ENCODE assay signal across 21 cellular contexts in the genomic region with DNA sequence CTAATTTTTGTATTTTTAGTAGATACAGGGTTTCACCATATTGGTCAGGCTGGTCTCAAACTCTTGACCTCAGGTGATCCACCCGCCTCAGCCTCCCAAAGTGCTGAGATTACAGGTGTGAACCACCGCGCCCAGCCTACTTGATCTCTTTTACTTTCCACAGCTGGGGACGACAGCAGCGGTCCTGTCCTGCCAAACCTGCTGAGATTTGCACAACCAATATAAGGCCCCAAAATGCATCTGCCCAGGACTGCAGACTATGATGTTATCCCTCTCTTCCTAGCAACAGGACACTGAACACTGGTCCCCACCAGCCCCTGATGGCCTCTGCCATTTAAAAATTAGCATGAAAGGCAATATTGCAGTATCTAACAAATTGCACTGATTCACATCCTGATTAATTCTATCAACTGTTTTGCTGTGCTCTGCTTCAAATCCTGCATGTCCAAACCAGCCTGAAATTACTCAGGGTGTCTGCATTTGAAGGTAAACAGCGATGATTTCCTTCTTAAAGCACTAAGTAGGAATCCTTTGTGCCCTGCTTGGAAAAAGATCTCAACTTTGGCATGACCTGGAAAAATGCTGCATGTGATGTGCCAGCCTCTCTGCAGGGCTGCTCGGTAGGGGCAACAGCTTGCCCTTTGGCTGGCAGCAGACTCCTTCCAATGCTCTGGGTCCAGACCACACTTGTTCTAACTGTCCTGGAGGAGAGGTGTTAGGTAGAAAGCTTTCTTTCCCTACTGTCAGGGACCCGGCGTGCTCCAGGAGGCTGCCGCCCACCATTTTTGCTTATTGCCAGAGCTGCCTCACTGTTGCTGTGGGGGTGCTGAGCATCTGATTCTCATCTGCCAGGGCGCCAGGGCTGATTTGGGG. TPM values are rescaled to one million over a fixed set of nuclear protein-coding genes. Genes with fewer than 3 reads are reported as not detected.
"Had no signal": no experiment of that assay in that cellular context is flagged by ENCODE, and none has a peak within 500 bp of the region (broad histone marks: within the 10 kb centered on the region; RNA-seq: fewer than 3 reads in every experiment).

No MANE protein-coding gene starts in this region.

- H3K4me1 Mint-ChIP-seq: endodermal cell; naive thymus-derived CD4-positive, alpha-beta T cell had no signal

- H3K36me3 Mint-ChIP-seq: naive thymus-derived CD4-positive, alpha-beta T cell had no signal

- H3K36me3 ChIP-seq: neutrophil, stomach had no signal

- H3K9me3 Mint-ChIP-seq: endodermal cell; naive thymus-derived CD4-positive, alpha-beta T cell; nephron progenitor cell had no signal

- H3K4me1 ChIP-seq: psoas muscle, stomach had no signal

- H3K4me3 Mint-ChIP-seq: endodermal cell; naive thymus-derived CD4-positive, alpha-beta T cell; nephron progenitor cell had no signal

- H3K27me3 ChIP-seq: neutrophil, stomach had no signal

- H3K27ac Mint-ChIP-seq: endodermal cell; naive thymus-derived CD4-positive, alpha-beta T cell; nephron progenitor cell had no signal

- H3K4me3 ChIP-seq: psoas muscle, stomach had no signal

- ATAC-seq: naive thymus-derived CD4-positive, alpha-beta T cell; psoas muscle; sciatic nerve had no signal

- FAIRE-seq: colon, endothelial cell of umbilical vein had no signal

- DNase-seq: cerebellar nuclear complex; dermis blood vessel endothelial cell; effector CD4-positive, alpha-beta T cell; endodermal cell; foreskin melanocyte; hippocampal formation; kidney glomerular epithelial cell; naive thymus-derived CD4-positive, alpha-beta T cell; nephron progenitor cell; psoas muscle; retina; stimulated activated CD4-positive, alpha-beta T cell treated with anti-CD3 and anti-CD28 coated beads, Interleukin-2, amount 100 ng/mL, for 24 hours; stimulated activated CD4-positive, alpha-beta T cell treated with anti-CD3 and anti-CD28 coated beads, Interleukin-4, amount 100 ng/mL, for 4 hours; stimulated activated naive CD4-positive, alpha-beta T cell; stomach; substantia nigra; trophoblast cell had no signal

- H3K9me3 ChIP-seq: neutrophil, psoas muscle, stomach had no signal

- H3K27ac ChIP-seq: neutrophil, psoas muscle, stomach had no signal

RNA-seq across cellular contexts. Expression of a gene that starts 27.4 kb away (rescaled TPM):
- polyA plus RNA-seq: naive thymus-derived CD4-positive, alpha-beta T cell had no signal
